12 cellular contexts compared by ENCODE assay signal in genomic region chr5:89303033-89303480, GRCh38.
A peak's percentile ranks its signal among the peaks of the same experiment; 100 is the strongest.
DNase-seq lines count a peak whose midpoint lies in the region; ATAC-seq, FAIRE-seq and TF ChIP-seq lines count a peak whose summit lies in the region.
"Had no signal": no experiment of that assay in that cellular context is flagged by ENCODE, and none has a peak within 500 bp of the region (broad histone marks: within the 10 kb centered on the region; RNA-seq: fewer than 3 reads in every experiment).

No MANE protein-coding gene starts in this region.

- no peaks in the 10 kb centered on the region for H3K36me3 ChIP-seq in OCI-LY3 (replicated peaks; ENCODE audit: low read depth, low read length)

- peaks cover 53% of the 10 kb centered on the region for H3K4me1 ChIP-seq in OCI-LY3 (ENCODE audit: low read length)

- no TSS peak for BruUV-seq in MCF 10A (replicated peaks; lab: Mats Ljungman, UMichigan)

- H3K4me2 ChIP-seq in OCI-LY3 (ENCODE audit: low read length) = peak overlapping the region; percentile 72

- H3K27me3 Mint-ChIP-seq in nephron progenitor cell (ENCODE audit: low read depth, poor library complexity) = no peaks in the 10 kb centered on the region
- no peaks in the 10 kb centered on the region for H3K27me3 Mint-ChIP-seq in MCF 10A (ENCODE audit: insufficient read depth, unreplicated experiment)

- H3K4me3 ChIP-seq in OCI-LY3 (ENCODE audit: low read length) = peak overlapping the region; percentile 50

- peak overlapping the region; percentile 79 for H2AFZ ChIP-seq in OCI-LY3 (ENCODE audit: low read depth, low read length)

- peak; percentile 85 for FAIRE-seq in GM12891 (lab: Jason Lieb, UNC)

- no peaks in the 10 kb centered on the region for H3K79me2 ChIP-seq in OCI-LY3 (ENCODE audit: low read length)

- POLR2A ChIA-PET in MCF 10A (lab: Yijun Ruan, JAX) = no interaction called here

- no peak overlapping the region for H3K4me3 Mint-ChIP-seq in nephron progenitor cell
- H3K4me3 Mint-ChIP-seq in MCF 10A (ENCODE audit: unreplicated experiment) = no peak overlapping the region

- no peaks in the 10 kb centered on the region for H4K20me1 ChIP-seq in OCI-LY3 (ENCODE audit: insufficient read depth, low read length)

- intact Hi-C loops in MCF 10A (cut with micrococcal nuclease) = no loop called here

- H3K27ac Mint-ChIP-seq in nephron progenitor cell (no peak overlapping the region), MCF 10A (ENCODE audit: low read depth, unreplicated experiment) (no peak overlapping the region)

- peak overlapping the region; percentile 47 for H3K9ac ChIP-seq in OCI-LY3 (ENCODE audit: low read length)

- no peak for DNase-seq in GM12891 (ENCODE audit: insufficient read length, low spot score)
- no peak for DNase-seq in cortex of kidney (lab: John Stamatoyannopoulos, UW)
- no peak for DNase-seq in nephron progenitor cell
- no peak for DNase-seq in HCEC 1CT
- DNase-seq in MCF 10A (ENCODE audit: unreplicated experiment) = no peak
- DNase-seq: activated CD4-positive, CD25-positive, alpha-beta regulatory T cell treated with anti-CD3 and anti-CD28 coated beads, Interleukin-2, amount 50 U/mL, for 72 hours; aorta; NCI-H2029 had no signal

- ATAC-seq in GM21360 (IDR thresholded peaks at IDR 0.05; ENCODE audit: unreplicated experiment) = peak; percentile 43
- ATAC-seq in HG03108 (IDR thresholded peaks at IDR 0.05; ENCODE audit: unreplicated experiment) = peak; percentile 50

- TF ChIP-seq POLR2A in GM12891 (IDR thresholded peaks at IDR 0.05; ENCODE audit: low read depth, low read length) = peak; percentile 35; the same call in 1 of the 2 replicates

- TF ChIP-seq CTCF in OCI-LY3 (IDR thresholded peaks at IDR 0.05; ENCODE audit: low read depth, low read length) (no peak), nephron progenitor cell (IDR thresholded peaks at IDR 0.05) (no peak), MCF 10A (IDR thresholded peaks at IDR 0.05; ENCODE audit: unreplicated experiment) (no peak)

- H3K9me3 ChIP-seq in OCI-LY3 (ENCODE audit: insufficient read depth, low read length) = no peaks in the 10 kb centered on the region

- H3K36me3 Mint-ChIP-seq in nephron progenitor cell (ENCODE audit: low read depth) (no peaks in the 10 kb centered on the region), MCF 10A (ENCODE audit: insufficient read depth, unreplicated experiment) (no peaks in the 10 kb centered on the region)

- H3K4me1 Mint-ChIP-seq in nephron progenitor cell (peaks cover 8% of the 10 kb centered on the region), MCF 10A (ENCODE audit: insufficient read depth, unreplicated experiment) (no peaks in the 10 kb centered on the region)

- CTCF ChIA-PET in MCF 10A (lab: Yijun Ruan, JAX) = no interaction called here

- peak overlapping the region; percentile 77 for H3K27ac ChIP-seq in OCI-LY3 (ENCODE audit: low read length)
- H3K27ac ChIP-seq: C4-2B had no signal

- no peaks in the 10 kb centered on the region for H3K9me3 Mint-ChIP-seq in nephron progenitor cell
- no peaks in the 10 kb centered on the region for H3K9me3 Mint-ChIP-seq in MCF 10A (ENCODE audit: unreplicated experiment)

- H3K27me3 ChIP-seq in OCI-LY3 (ENCODE audit: low read depth, low read length) = no peaks in the 10 kb centered on the region

TF ChIP-seq in GM12891, 5 proteins besides CTCF, POLR2A, EP300 and RAD21:
- TF ChIP-seq POLR2AphosphoS5 (IDR thresholded peaks at IDR 0.05; ENCODE audit: low read depth, low read length) (no peak), POU2F2 (IDR thresholded peaks at IDR 0.05; ENCODE audit: low read depth, low read length) (no peak), SPI1 (IDR thresholded peaks at IDR 0.05; ENCODE audit: low read depth, low read length) (0 out of 2 replicates have a peak, but pooled peaks have one; percentile 46), PAX5 (IDR thresholded peaks at IDR 0.05; ENCODE audit: insufficient read depth, low read length, severe bottlenecking) (no peak)
